In the genomic region with DNA sequence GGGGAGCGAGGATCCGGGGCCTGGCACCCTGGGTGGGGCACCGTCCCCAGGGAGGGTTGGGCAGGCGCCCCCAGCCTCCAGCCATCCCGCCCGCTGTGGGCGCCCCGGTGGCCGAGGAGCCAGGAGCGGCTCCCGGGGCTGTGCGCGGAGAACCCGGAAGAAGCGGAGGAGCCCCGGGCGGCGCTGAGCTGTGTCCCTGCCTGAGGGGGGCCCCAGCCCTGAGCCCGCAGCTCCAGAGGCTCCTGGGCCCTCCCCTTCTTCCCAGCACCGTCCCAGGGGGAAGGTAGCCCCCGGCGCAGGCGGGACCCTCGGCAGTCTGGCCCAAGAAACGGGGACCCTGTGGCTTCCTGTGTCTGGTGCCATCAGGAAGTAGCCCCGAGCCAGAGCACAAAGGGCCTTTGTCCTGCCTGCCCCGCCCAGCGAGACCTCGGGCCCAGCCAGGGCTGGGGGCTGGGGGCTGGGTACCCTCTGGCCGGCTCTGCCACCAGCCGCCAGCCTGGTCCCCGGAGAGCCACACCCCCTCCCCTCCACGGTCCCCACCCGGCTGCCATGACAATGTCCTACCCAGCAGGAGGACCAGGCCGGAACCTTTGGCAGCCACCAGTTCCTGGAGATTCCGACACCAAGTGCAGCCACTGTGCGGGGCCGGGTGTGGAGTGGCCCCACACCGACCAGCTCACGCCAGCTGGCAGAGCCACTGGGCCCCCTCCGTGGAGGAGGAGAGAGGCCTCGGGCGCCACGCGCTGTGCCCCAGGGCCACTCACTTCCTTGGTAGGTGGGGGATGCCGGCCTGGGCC, we compare ENCODE assay signal across 9 cellular contexts. TPM values are rescaled to one million over a fixed set of nuclear protein-coding genes. Genes with fewer than 3 reads are reported as not detected.
DNase-seq lines count a peak whose midpoint lies in the region; ATAC-seq and TF ChIP-seq lines count a peak whose summit lies in the region.
"Had no signal": no experiment of that assay in that cellular context is flagged by ENCODE, and none has a peak within 500 bp of the region (broad histone marks: within the 10 kb centered on the region; RNA-seq: fewer than 3 reads in every experiment).

No MANE protein-coding gene starts in this region.

- H3K4me1 ChIP-seq in upper lobe of right lung, result peaks cover 10% of the 10 kb centered on the region

- CTCF ChIA-PET in activated CD4-positive, alpha-beta memory T cell treated with anti-CD3 and anti-CD28 coated beads for 36 hours (lab: Charles Lee), result interaction anchor here (2.6 kb wide), 1 partner anchor 36 kb away, joined by 10 read pairs; no protein-coding TSS in a partner anchor

- DNase-seq in NCI-H345 (lab: John Stamatoyannopoulos, UW) (peak; percentile 21), NCI-H345 treated with DMSO at 0.1 percent for 48 hours (lab: John Stamatoyannopoulos, UW; ENCODE audit: unreplicated experiment) (no peak), epithelial cell of proximal tubule (ENCODE audit: low read depth) (no peak), midbrain (lab: John Stamatoyannopoulos, UW) (peak; percentile 82), upper lobe of right lung (peak; percentile 82), NCI-H774 (lab: John Stamatoyannopoulos, UW) (no peak)
- DNase-seq in activated CD4-positive, alpha-beta memory T cell treated with anti-CD3 and anti-CD28 coated beads for 36 hours, result peak; percentile 34
- DNase-seq: DND-41 had no signal

- peak overlapping the region; percentile 98 for H3K27ac ChIP-seq in upper lobe of right lung

- TF ChIP-seq CTCF in epithelial cell of proximal tubule (conservative IDR thresholded peaks at IDR 0.05; ENCODE audit: low read depth, low read length) (no peak), upper lobe of right lung (IDR thresholded peaks at IDR 0.05) (no peak)

- intact Hi-C loops in activated CD4-positive, alpha-beta memory T cell treated with anti-CD3 and anti-CD28 coated beads for 36 hours (cut with micrococcal nuclease), result no loop called here
- intact Hi-C loops in upper lobe of right lung (cut with DNase I), result no loop called here

- H3K36me3 Mint-ChIP-seq in activated CD4-positive, alpha-beta memory T cell treated with anti-CD3 and anti-CD28 coated beads for 36 hours, result peaks cover 3% of the 10 kb centered on the region

- H3K27me3 Mint-ChIP-seq in activated CD4-positive, alpha-beta memory T cell treated with anti-CD3 and anti-CD28 coated beads for 36 hours, result no peaks in the 10 kb centered on the region

- POLR2A ChIA-PET in activated CD4-positive, alpha-beta memory T cell treated with anti-CD3 and anti-CD28 coated beads for 36 hours (lab: Charles Lee), result interaction anchor here (1.0 kb wide), 1 partner anchor 49 kb away, joined by 5 read pairs; a partner anchor contains a TSS

- H3K27me3 ChIP-seq in upper lobe of right lung, result no peaks in the 10 kb centered on the region

- H3K4me3 ChIP-seq in epithelial cell of proximal tubule (ENCODE audit: low read depth, low read length) (peak overlapping the region; percentile 35), upper lobe of right lung (peak overlapping the region; percentile 77)

- no peak overlapping the region for H3K27ac Mint-ChIP-seq in activated CD4-positive, alpha-beta memory T cell treated with anti-CD3 and anti-CD28 coated beads for 36 hours

- peaks cover 26% of the 10 kb centered on the region for H3K9me3 Mint-ChIP-seq in activated CD4-positive, alpha-beta memory T cell treated with anti-CD3 and anti-CD28 coated beads for 36 hours

- ATAC-seq in HG03571 (IDR thresholded peaks at IDR 0.05; ENCODE audit: unreplicated experiment) (peak; percentile 41), upper lobe of right lung (peak; percentile 47)

- H3K9me3 ChIP-seq in upper lobe of right lung, result no peaks in the 10 kb centered on the region

- no peaks in the 10 kb centered on the region for H3K36me3 ChIP-seq in upper lobe of right lung

- H3K4me3 Mint-ChIP-seq in activated CD4-positive, alpha-beta memory T cell treated with anti-CD3 and anti-CD28 coated beads for 36 hours, result peak overlapping the region; percentile 39

- H3K4me1 Mint-ChIP-seq in activated CD4-positive, alpha-beta memory T cell treated with anti-CD3 and anti-CD28 coated beads for 36 hours (ENCODE audit: low read depth), result no peaks in the 10 kb centered on the region

RNA-seq across cellular contexts. Expression of a gene that starts 15.6 kb away (rescaled TPM):
- total RNA-seq in activated CD4-positive, alpha-beta memory T cell treated with anti-CD3 and anti-CD28 coated beads for 36 hours, result not detected
- total RNA-seq in epithelial cell of proximal tubule (not detected in 2 replicates), upper lobe of right lung (not detected)

RNA-seq across cellular contexts. Expression of a gene that starts 42.2 kb away (rescaled TPM):
- total RNA-seq in activated CD4-positive, alpha-beta memory T cell treated with anti-CD3 and anti-CD28 coated beads for 36 hours, result 10 to 100 TPM; 19.5 to 20.5 TPM
- 20.2 and 24.9 TPM in 2 replicates for total RNA-seq in epithelial cell of proximal tubule
- total RNA-seq in upper lobe of right lung, result 9.7 TPM

RNA-seq across cellular contexts. Expression of a gene that starts 48.3 kb away (rescaled TPM):
- 100 to 1,000 TPM; 375 to 387 TPM for total RNA-seq in activated CD4-positive, alpha-beta memory T cell treated with anti-CD3 and anti-CD28 coated beads for 36 hours
- total RNA-seq in epithelial cell of proximal tubule (0.65 and 3.1 TPM in 2 replicates), upper lobe of right lung (0.98 TPM)

RNA-seq across cellular contexts. Expression of a gene that starts 55.8 kb away (rescaled TPM):
- total RNA-seq in activated CD4-positive, alpha-beta memory T cell treated with anti-CD3 and anti-CD28 coated beads for 36 hours, result 1,000 to 10,000 TPM; 1,003 to 1,005 TPM
- total RNA-seq in epithelial cell of proximal tubule (0.36 and 0.40 TPM in 2 replicates), upper lobe of right lung (7.7 TPM)

Comparison
In these comparisons a context has a peak if more than half of its experiments do, and no peak if none do; other contexts are left out.
1. DNase-seq: peak in NCI-H345 (single experiment), activated CD4-positive, alpha-beta memory T cell treated with anti-CD3 and anti-CD28 coated beads for 36 hours (single experiment), midbrain (single experiment) and upper lobe of right lung (single experiment); none in NCI-H345 treated with DMSO at 0.1 percent for 48 hours (single experiment), epithelial cell of proximal tubule (single experiment) and NCI-H774 (single experiment).
2. RNA of a gene that starts 48.3 kb away (total RNA-seq): 375 to 387 TPM in activated CD4-positive, alpha-beta memory T cell treated with anti-CD3 and anti-CD28 coated beads for 36 hours; 0.65 to 3.1 TPM in epithelial cell of proximal tubule and 0.98 TPM in upper lobe of right lung (single experiment); every median in the first group is over 10 times any median in the second.